In genomic region chr5:175803254-175803653, GRCh38 we compare ENCODE assay signal across 21 cellular contexts.
DNase-seq lines count a peak whose midpoint lies in the region; ATAC-seq, FAIRE-seq and TF ChIP-seq lines count a peak whose summit lies in the region.
"Had no signal": no experiment of that assay in that cellular context is flagged by ENCODE, and none has a peak within 500 bp of the region (broad histone marks: within the 10 kb centered on the region; RNA-seq: fewer than 3 reads in every experiment).

No MANE protein-coding gene starts in this region.

- H3K9me1 ChIP-seq in K562 (ENCODE audit: control insufficient read depth, insufficient read depth, low read length): no peaks in the 10 kb centered on the region

- peaks cover 2 to 3% of the 10 kb centered on the region in 2 experiments; a peak in 3 of 5 replicates for H3K4me1 ChIP-seq in K562 (replicated peaks in 1 of 2; ENCODE audit: control insufficient read depth in 2 of 2, insufficient read depth in 2 of 2, low read length in 2 of 2)
- H3K4me1 ChIP-seq: BLaER1 treated with 17β-estradiol and CSF1 and Interleukin-3, amounts not matched to agents 10 nM and 100 nM had no signal

- no peaks in the 10 kb centered on the region for H3K9me3 ChIP-seq in K562 (replicated peaks; ENCODE audit: control insufficient read depth, insufficient read depth, low read depth, low read length)
- H3K9me3 ChIP-seq: BLaER1 treated with 17β-estradiol and CSF1 and Interleukin-3, amounts not matched to agents 10 nM and 100 nM had no signal

- CTCF ChIA-PET in K562 (lab: Yijun Ruan, JAX; ENCODE audit: low intra/inter-chr PET ratio): no interaction called here

- H3K27ac Mint-ChIP-seq in glutamatergic neuron (ENCODE audit: unreplicated experiment): peak overlapping the region; percentile 46
- H3K27ac Mint-ChIP-seq in nephron progenitor cell: no peak overlapping the region
- H3K27ac Mint-ChIP-seq: B cell; CD4-positive, alpha-beta T cell; CD8-positive, alpha-beta T cell had no signal

- no peaks in the 10 kb centered on the region for H3K79me2 ChIP-seq in K562 (ENCODE audit: control insufficient read depth, insufficient read depth, low read length)

- no peak overlapping the region for H3K9ac ChIP-seq in K562 (ENCODE audit: insufficient read depth in 1 of 2, low read depth in 2 of 2, low read length in 2 of 2)
- H3K9ac ChIP-seq: BLaER1 treated with 17β-estradiol and CSF1 and Interleukin-3, amounts not matched to agents 10 nM and 100 nM had no signal

- H3K4me3 Mint-ChIP-seq in glutamatergic neuron (ENCODE audit: unreplicated experiment): no peak overlapping the region
- no peak overlapping the region for H3K4me3 Mint-ChIP-seq in nephron progenitor cell
- H3K4me3 Mint-ChIP-seq: B cell; CD4-positive, alpha-beta T cell; CD8-positive, alpha-beta T cell had no signal

- H3K27me3 Mint-ChIP-seq in glutamatergic neuron (ENCODE audit: unreplicated experiment) (peaks cover 3% of the 10 kb centered on the region), nephron progenitor cell (ENCODE audit: low read depth, poor library complexity) (peaks cover 21% of the 10 kb centered on the region)

- H3K36me3 ChIP-seq in K562 (ENCODE audit: control insufficient read depth, insufficient read depth, low read length): no peaks in the 10 kb centered on the region
- H3K36me3 ChIP-seq: BLaER1 treated with 17β-estradiol and CSF1 and Interleukin-3, amounts not matched to agents 10 nM and 100 nM had no signal

- POLR2A ChIA-PET in K562 (lab: Yijun Ruan, JAX): no interaction called here

- no peak for ATAC-seq in K562
- no peak for ATAC-seq in SK-N-SH treated with all-trans-retinoic acid at 6 μM for 48 hours
- ATAC-seq: CD8-positive, alpha-beta T cell; GM12878 had no signal

- 0% methylated on average over 5 of the region's 5 CpGs for WGBS in K562 (ENCODE audit: insufficient coverage, low coverage, missing lambda C conversion rate)

- H3K4me2 ChIP-seq in K562 (ENCODE audit: insufficient read depth, low read length): no peak overlapping the region
- H3K4me2 ChIP-seq: BLaER1 treated with 17β-estradiol and CSF1 and Interleukin-3, amounts not matched to agents 10 nM and 100 nM had no signal

- DNase-seq in G401 (ENCODE audit: low spot score) (peak; percentile 40), K562 (ENCODE audit: extremely low read depth in 1 of 4, low spot score in 3 of 4) (no peak), glutamatergic neuron (no peak), nephron progenitor cell (no peak)
- DNase-seq in activated CD4-positive, alpha-beta T cell treated with anti-CD3 and anti-CD28 coated beads for 4 hours: no peak
- DNase-seq: 8988T; AML-193; CD4-positive, alpha-beta T cell; CD8-positive, alpha-beta T cell; DMS 273 treated with DMSO at 0.1 percent for 48 hours; DMS153; DMS79 treated with DMSO at 0.1 percent for 48 hours; GDM1 had no signal

- in situ Hi-C loops in G401 (cut with HindIII; ENCODE audit: low sequenced_read_pairs): no loop called here
- in situ Hi-C loops in K562 (cut with MboI): loop anchor here (10.0 kb wide), 1 partner anchor 942 kb away; no protein-coding TSS in a partner anchor

- intact Hi-C loops in K562 (cut with micrococcal nuclease): no loop called here

- peaks cover 4 to 33% of the 10 kb centered on the region in 2 experiments; a peak in 3 of 5 replicates for H3K27me3 ChIP-seq in K562 (ENCODE audit: control insufficient read depth in 2 of 2, insufficient read depth in 2 of 2, low read length in 2 of 2)

- FAIRE-seq in K562 (lab: Jason Lieb, UNC): no peak
- FAIRE-seq: A204.1, GM12878, GM12892, GM18507 had no signal

- TF ChIP-seq CTCF in K562 (IDR thresholded peaks at IDR 0.05 in 2 of 3, conservative IDR thresholded peaks at IDR 0.05 in 1 of 3; ENCODE audit: insufficient read depth in 2 of 3, low read depth in 1 of 3, low read length in 3 of 3) (no peak), glutamatergic neuron (IDR thresholded peaks at IDR 0.05; ENCODE audit: partially characterized antibody, unreplicated experiment) (no peak), nephron progenitor cell (IDR thresholded peaks at IDR 0.05) (no peak)

- no peaks in the 10 kb centered on the region; the same call in 1 of the 2 replicates for H4K20me1 ChIP-seq in K562 (replicated peaks; ENCODE audit: control insufficient read depth, insufficient read depth, low read length)

- no peak for TF ChIP-seq RAD21 in K562 (CRISPR knock-in tag; conservative IDR thresholded peaks at IDR 0.05 in 1 of 2, IDR thresholded peaks at IDR 0.05 in 1 of 2)

- no peak for TF ChIP-seq POLR2A in K562 (conservative IDR thresholded peaks at IDR 0.05)

- H3K4me1 Mint-ChIP-seq in glutamatergic neuron (ENCODE audit: low read depth, unreplicated experiment) (peaks cover 38% of the 10 kb centered on the region), nephron progenitor cell (peaks cover 11% of the 10 kb centered on the region)

- TF ChIP-seq EP300 in K562 (IDR thresholded peaks at IDR 0.05; ENCODE audit: low read length): no peak

- H3K9me3 Mint-ChIP-seq in glutamatergic neuron (ENCODE audit: unreplicated experiment): peaks cover 3% of the 10 kb centered on the region
- no peaks in the 10 kb centered on the region for H3K9me3 Mint-ChIP-seq in nephron progenitor cell
- H3K9me3 Mint-ChIP-seq: CD4-positive, alpha-beta T cell; CD8-positive, alpha-beta T cell had no signal

- H3K36me3 Mint-ChIP-seq in glutamatergic neuron (ENCODE audit: unreplicated experiment) (no peaks in the 10 kb centered on the region), nephron progenitor cell (ENCODE audit: low read depth) (no peaks in the 10 kb centered on the region)
- H3K36me3 Mint-ChIP-seq: CD8-positive, alpha-beta T cell had no signal

- no peak overlapping the region for H3K4me3 ChIP-seq in K562
- H3K4me3 ChIP-seq: BLaER1 treated with 17β-estradiol and CSF1 and Interleukin-3, amounts not matched to agents 10 nM and 100 nM; GM12878 had no signal

- H3K27ac ChIP-seq in K562 (ENCODE audit: extremely low read depth, low read depth, low read length): no peak overlapping the region
- H3K27ac ChIP-seq: BLaER1 treated with 17β-estradiol and CSF1 and Interleukin-3, amounts not matched to agents 10 nM and 100 nM; C4-2B had no signal

- BruUV-seq in K562 (replicated peaks; lab: Mats Ljungman, UMichigan): no TSS peak

- H2AFZ ChIP-seq in K562 (ENCODE audit: low read depth, low read length): no peak overlapping the region

TF ChIP-seq in K562, 482 proteins besides CTCF, POLR2A, EP300 and RAD21:
- TF ChIP-seq HDAC6 (IDR thresholded peaks at IDR 0.05; ENCODE audit: low read depth, low read length) (no peak), HDAC1 (IDR thresholded peaks at IDR 0.05) (no peak), ATF7 (IDR thresholded peaks at IDR 0.05) (no peak), ZNF354B (CRISPR knock-in tag; IDR thresholded peaks at IDR 0.05) (no peak), ZFP36 (IDR thresholded peaks at IDR 0.05; ENCODE audit: low read depth, low read length, partially characterized antibody) (peak; percentile 54)

TF ChIP-seq in SK-N-SH treated with all-trans-retinoic acid at 6 μM for 48 hours, 23 proteins besides CTCF, POLR2A, EP300 and RAD21:
- TF ChIP-seq ZNF8 (CRISPR knock-in tag; IDR thresholded peaks at IDR 0.05) (no peak), ZNF565 (CRISPR knock-in tag; conservative IDR thresholded peaks at IDR 0.05; ENCODE audit: low read depth) (no peak), BACH2 (CRISPR knock-in tag; IDR thresholded peaks at IDR 0.05; ENCODE audit: borderline replicate concordance) (no peak), SNAI2 (CRISPR knock-in tag; IDR thresholded peaks at IDR 0.05) (no peak), ESRRG (CRISPR knock-in tag; IDR thresholded peaks at IDR 0.05) (no peak), PATZ1 (CRISPR knock-in tag; IDR thresholded peaks at IDR 0.05; ENCODE audit: borderline replicate concordance) (no peak)
